1 cellular context compared by ENCODE assay signal in the genomic region with DNA sequence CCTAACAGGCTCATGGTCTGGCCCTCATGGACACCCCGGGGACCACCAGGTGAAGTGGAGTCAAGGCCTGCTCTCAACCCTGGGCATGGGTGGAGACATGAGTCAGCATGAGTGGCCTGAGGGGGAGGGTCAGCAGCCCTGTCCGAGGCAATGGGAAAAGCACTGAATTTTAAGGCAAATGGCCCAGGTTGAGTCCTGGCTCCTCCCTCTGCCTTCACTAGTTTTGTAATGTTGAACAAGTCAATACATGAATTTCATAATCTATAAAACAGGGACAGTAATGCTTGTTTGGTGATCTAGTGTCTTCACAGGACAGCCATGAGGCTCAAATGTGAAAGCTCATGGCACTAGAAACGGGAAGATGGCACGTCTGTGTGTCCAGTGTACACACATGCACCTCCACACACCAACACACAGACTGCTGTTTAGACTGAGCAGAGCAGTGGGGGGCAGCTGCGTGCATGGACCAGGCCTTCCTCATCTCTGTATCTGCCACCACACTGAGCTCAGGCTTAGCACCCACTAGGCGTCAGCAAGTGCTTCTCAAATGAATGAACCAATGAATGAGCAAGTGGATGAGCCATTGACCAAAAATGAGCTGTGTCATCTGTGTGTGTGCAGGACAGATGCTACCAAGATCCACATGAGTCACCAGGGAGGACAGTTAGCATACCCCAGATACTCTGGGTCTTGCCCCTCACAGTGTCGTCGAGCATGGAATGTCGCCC.
TF ChIP-seq lines count a peak whose summit lies in the region.

No MANE protein-coding gene starts in this region.

TF ChIP-seq in K562, 482 proteins besides CTCF, POLR2A, EP300 and RAD21 (continued from another document and continues in another):
- TF ChIP-seq, protein P1, sequence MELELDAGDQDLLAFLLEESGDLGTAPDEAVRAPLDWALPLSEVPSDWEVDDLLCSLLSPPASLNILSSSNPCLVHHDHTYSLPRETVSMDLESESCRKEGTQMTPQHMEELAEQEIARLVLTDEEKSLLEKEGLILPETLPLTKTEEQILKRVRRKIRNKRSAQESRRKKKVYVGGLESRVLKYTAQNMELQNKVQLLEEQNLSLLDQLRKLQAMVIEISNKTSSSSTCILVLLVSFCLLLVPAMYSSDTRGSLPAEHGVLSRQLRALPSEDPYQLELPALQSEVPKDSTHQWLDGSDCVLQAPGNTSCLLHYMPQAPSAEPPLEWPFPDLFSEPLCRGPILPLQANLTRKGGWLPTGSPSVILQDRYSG (tag; conservative IDR thresholded peaks at IDR 0.05; ENCODE audit: low read depth): 0 out of 2 replicates have a peak, but pooled peaks have one; percentile 16
- TF ChIP-seq, protein P2, sequence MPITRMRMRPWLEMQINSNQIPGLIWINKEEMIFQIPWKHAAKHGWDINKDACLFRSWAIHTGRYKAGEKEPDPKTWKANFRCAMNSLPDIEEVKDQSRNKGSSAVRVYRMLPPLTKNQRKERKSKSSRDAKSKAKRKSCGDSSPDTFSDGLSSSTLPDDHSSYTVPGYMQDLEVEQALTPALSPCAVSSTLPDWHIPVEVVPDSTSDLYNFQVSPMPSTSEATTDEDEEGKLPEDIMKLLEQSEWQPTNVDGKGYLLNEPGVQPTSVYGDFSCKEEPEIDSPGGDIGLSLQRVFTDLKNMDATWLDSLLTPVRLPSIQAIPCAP (CRISPR knock-in tag; IDR thresholded peaks at IDR 0.05; ENCODE audit: borderline replicate concordance): no peak
- TF ChIP-seq, protein P3, sequence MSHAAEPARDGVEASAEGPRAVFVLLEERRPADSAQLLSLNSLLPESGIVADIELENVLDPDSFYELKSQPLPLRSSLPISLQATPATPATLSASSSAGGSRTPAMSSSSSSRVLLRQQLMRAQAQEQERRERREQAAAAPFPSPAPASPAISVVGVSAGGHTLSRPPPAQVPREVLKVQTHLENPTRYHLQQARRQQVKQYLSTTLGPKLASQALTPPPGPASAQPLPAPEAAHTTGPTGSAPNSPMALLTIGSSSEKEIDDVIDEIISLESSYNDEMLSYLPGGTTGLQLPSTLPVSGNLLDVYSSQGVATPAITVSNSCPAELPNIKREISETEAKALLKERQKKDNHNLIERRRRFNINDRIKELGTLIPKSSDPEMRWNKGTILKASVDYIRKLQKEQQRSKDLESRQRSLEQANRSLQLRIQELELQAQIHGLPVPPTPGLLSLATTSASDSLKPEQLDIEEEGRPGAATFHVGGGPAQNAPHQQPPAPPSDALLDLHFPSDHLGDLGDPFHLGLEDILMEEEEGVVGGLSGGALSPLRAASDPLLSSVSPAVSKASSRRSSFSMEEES (CRISPR knock-in tag; IDR thresholded peaks at IDR 0.05): no peak
- 0 out of 2 replicates have a peak, but pooled peaks have one; percentile 23 for TF ChIP-seq DIDO1 (tag; IDR thresholded peaks at IDR 0.05; ENCODE audit: low read depth)
- 0 out of 2 replicates have a peak, but pooled peaks have one; percentile 13 for TF ChIP-seq E2F5 (CRISPR knock-in tag; IDR thresholded peaks at IDR 0.05)
- TF ChIP-seq NUFIP1 (IDR thresholded peaks at IDR 0.05; ENCODE audit: partially characterized antibody): peak; percentile 7
- no peak for TF ChIP-seq TAF15 (IDR thresholded peaks at IDR 0.05; ENCODE audit: low read depth, low read length)
- TF ChIP-seq RBBP5 (IDR thresholded peaks at IDR 0.05; ENCODE audit: borderline replicate concordance, insufficient read depth, low read length, poor library complexity, severe bottlenecking): no peak
- TF ChIP-seq PHTF2 (CRISPR knock-in tag; IDR thresholded peaks at IDR 0.05): no peak
- TF ChIP-seq TEAD4 (IDR thresholded peaks at IDR 0.05; ENCODE audit: low read length): peak; percentile 71
- TF ChIP-seq TEAD4 (CRISPR knock-in tag; IDR thresholded peaks at IDR 0.05; ENCODE audit: borderline replicate concordance): no peak
- no peak for TF ChIP-seq HES1 (IDR thresholded peaks at IDR 0.05; ENCODE audit: low read depth)
- TF ChIP-seq, protein P4, sequence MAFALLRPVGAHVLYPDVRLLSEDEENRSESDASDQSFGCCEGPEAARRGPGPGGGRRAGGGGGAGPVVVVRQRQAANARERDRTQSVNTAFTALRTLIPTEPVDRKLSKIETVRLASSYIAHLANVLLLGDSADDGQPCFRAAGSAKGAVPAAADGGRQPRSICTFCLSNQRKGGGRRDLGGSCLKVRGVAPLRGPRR (CRISPR knock-in tag; IDR thresholded peaks at IDR 0.05): no peak
- no peak for TF ChIP-seq RBM39 (optimal IDR thresholded peaks at IDR 0.05; ENCODE audit: low read depth, low read length)
- TF ChIP-seq ZNF3 (CRISPR knock-in tag; IDR thresholded peaks at IDR 0.05): no peak
- no peak for TF ChIP-seq FOXO4 (CRISPR knock-in tag; IDR thresholded peaks at IDR 0.05)
- TF ChIP-seq BDP1 (IDR thresholded peaks at IDR 0.05; ENCODE audit: insufficient read depth, insufficient read length): no peak
- no peak for TF ChIP-seq KLF10 (CRISPR knock-in tag; IDR thresholded peaks at IDR 0.05)
- no peak for TF ChIP-seq GTF2F1 (IDR thresholded peaks at IDR 0.05; ENCODE audit: low read depth, low read length)
- TF ChIP-seq DEAF1 (CRISPR knock-in tag; IDR thresholded peaks at IDR 0.05): 0 out of 2 replicates have a peak, but pooled peaks have one; percentile 10
- TF ChIP-seq, protein P5, sequence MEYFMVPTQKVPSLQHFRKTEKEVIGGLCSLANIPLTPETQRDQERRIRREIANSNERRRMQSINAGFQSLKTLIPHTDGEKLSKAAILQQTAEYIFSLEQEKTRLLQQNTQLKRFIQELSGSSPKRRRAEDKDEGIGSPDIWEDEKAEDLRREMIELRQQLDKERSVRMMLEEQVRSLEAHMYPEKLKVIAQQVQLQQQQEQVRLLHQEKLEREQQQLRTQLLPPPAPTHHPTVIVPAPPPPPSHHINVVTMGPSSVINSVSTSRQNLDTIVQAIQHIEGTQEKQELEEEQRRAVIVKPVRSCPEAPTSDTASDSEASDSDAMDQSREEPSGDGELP (CRISPR knock-in tag; IDR thresholded peaks at IDR 0.05; ENCODE audit: borderline replicate concordance): peak; percentile 78
- TF ChIP-seq, protein P6, sequence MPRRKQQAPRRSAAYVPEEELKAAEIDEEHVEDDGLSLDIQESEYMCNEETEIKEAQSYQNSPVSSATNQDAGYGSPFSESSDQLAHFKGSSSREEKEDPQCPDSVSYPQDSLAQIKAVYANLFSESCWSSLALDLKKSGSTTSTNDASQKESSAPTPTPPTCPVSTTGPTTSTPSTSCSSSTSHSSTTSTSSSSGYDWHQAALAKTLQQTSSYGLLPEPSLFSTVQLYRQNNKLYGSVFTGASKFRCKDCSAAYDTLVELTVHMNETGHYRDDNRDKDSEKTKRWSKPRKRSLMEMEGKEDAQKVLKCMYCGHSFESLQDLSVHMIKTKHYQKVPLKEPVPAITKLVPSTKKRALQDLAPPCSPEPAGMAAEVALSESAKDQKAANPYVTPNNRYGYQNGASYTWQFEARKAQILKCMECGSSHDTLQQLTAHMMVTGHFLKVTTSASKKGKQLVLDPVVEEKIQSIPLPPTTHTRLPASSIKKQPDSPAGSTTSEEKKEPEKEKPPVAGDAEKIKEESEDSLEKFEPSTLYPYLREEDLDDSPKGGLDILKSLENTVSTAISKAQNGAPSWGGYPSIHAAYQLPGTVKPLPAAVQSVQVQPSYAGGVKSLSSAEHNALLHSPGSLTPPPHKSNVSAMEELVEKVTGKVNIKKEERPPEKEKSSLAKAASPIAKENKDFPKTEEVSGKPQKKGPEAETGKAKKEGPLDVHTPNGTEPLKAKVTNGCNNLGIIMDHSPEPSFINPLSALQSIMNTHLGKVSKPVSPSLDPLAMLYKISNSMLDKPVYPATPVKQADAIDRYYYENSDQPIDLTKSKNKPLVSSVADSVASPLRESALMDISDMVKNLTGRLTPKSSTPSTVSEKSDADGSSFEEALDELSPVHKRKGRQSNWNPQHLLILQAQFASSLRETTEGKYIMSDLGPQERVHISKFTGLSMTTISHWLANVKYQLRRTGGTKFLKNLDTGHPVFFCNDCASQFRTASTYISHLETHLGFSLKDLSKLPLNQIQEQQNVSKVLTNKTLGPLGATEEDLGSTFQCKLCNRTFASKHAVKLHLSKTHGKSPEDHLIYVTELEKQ (CRISPR knock-in tag; IDR thresholded peaks at IDR 0.05): no peak
- TF ChIP-seq, protein P7, sequence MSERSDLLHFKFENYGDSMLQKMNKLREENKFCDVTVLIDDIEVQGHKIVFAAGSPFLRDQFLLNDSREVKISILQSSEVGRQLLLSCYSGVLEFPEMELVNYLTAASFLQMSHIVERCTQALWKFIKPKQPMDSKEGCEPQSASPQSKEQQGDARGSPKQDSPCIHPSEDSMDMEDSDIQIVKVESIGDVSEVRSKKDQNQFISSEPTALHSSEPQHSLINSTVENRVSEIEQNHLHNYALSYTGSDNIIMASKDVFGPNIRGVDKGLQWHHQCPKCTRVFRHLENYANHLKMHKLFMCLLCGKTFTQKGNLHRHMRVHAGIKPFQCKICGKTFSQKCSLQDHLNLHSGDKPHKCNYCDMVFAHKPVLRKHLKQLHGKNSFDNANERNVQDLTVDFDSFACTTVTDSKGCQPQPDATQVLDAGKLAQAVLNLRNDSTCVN (CRISPR knock-in tag; IDR thresholded peaks at IDR 0.05): no peak
- no peak for TF ChIP-seq PBX2 (CRISPR knock-in tag; IDR thresholded peaks at IDR 0.05; ENCODE audit: low read depth)
- no peak for TF ChIP-seq PBX2 (tag; conservative IDR thresholded peaks at IDR 0.05; ENCODE audit: low read depth)
- peak; percentile 72 for TF ChIP-seq SMARCE1 (IDR thresholded peaks at IDR 0.05)
- TF ChIP-seq, protein P8, sequence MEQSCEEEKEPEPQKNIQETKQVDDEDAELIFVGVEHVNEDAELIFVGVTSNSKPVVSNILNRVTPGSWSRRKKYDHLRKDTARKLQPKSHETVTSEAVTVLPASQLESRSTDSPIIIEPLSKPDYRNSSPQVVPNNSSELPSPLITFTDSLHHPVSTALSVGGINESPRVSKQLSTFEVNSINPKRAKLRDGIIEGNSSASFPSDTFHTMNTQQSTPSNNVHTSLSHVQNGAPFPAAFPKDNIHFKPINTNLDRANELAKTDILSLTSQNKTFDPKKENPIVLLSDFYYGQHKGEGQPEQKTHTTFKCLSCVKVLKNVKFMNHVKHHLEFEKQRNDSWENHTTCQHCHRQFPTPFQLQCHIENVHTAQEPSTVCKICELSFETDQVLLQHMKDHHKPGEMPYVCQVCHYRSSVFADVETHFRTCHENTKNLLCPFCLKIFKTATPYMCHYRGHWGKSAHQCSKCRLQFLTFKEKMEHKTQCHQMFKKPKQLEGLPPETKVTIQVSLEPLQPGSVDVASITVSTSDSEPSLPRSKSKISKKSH (CRISPR knock-in tag; IDR thresholded peaks at IDR 0.05): no peak
- no peak for TF ChIP-seq TRIM28 (IDR thresholded peaks at IDR 0.05)
- TF ChIP-seq HLTF (IDR thresholded peaks at IDR 0.05): no peak
- no peak for TF ChIP-seq HMGN3 (IDR thresholded peaks at IDR 0.05; ENCODE audit: borderline replicate concordance, extremely low read depth, insufficient read length, low read depth, low read length)
- TF ChIP-seq NCOR1 (IDR thresholded peaks at IDR 0.05): no peak; the same call in 1 of the 2 replicates
